Comparison of ENCODE assay signal across 21 cellular contexts in genomic region chr18:6146309-6146661, GRCh38.
DNase-seq lines count a peak whose midpoint lies in the region; ATAC-seq, FAIRE-seq and TF ChIP-seq lines count a peak whose summit lies in the region.
"Had no signal": no experiment of that assay in that cellular context is flagged by ENCODE, and none has a peak within 500 bp of the region (broad histone marks: within the 10 kb centered on the region; RNA-seq: fewer than 3 reads in every experiment).

No MANE protein-coding gene starts in this region.

- 0 out of 2 replicates have a peak overlapping the region, but pooled peaks have one; percentile 50 for H2AFZ ChIP-seq in H1 (ENCODE audit: low read length)
- no peak overlapping the region for H2AFZ ChIP-seq in neuronal stem cell (ENCODE audit: low read length)

- H3K27me3 ChIP-seq in right cardiac atrium (ENCODE audit: control insufficient read depth, insufficient read depth) (no peaks in the 10 kb centered on the region), left ventricle myocardium inferior (ENCODE audit: low read depth) (no peaks in the 10 kb centered on the region), H1 (replicated peaks in 1 of 4; ENCODE audit: control insufficient read depth in 3 of 4, extremely low read depth in 1 of 4, insufficient read depth in 3 of 4, low read length in 3 of 4) (no peaks in the 10 kb centered on the region), neuronal stem cell (ENCODE audit: control insufficient read depth in 3 of 3, insufficient read depth in 3 of 3, low read depth in 1 of 3, low read length in 3 of 3) (no peaks in the 10 kb centered on the region)
- H3K27me3 ChIP-seq: BLaER1 had no signal

- H2AK5ac ChIP-seq in H1 (ENCODE audit: low read depth, low read length) (no peak overlapping the region), neuronal stem cell (ENCODE audit: low read depth, low read length) (peak overlapping the region; percentile 33)

- H4K8ac ChIP-seq in H1 (ENCODE audit: extremely low read depth, insufficient read depth, low read length) (peak overlapping the region; percentile 4; the same call in 1 of the 2 replicates), neuronal stem cell (ENCODE audit: low read depth, low read length) (no peak overlapping the region)

- H3K4me2 ChIP-seq in H1 (ENCODE audit: insufficient read depth in 1 of 2, low read depth in 2 of 2, low read length in 2 of 2) = no peak overlapping the region
- H3K4me2 ChIP-seq in neuronal stem cell (ENCODE audit: insufficient read depth, low read length, poor library complexity, severe bottlenecking) = no peak overlapping the region
- H3K4me2 ChIP-seq: BLaER1 had no signal

- no peak overlapping the region for H2BK5ac ChIP-seq in H1 (ENCODE audit: low read depth, low read length)
- H2BK5ac ChIP-seq in neuronal stem cell (ENCODE audit: low read length) = no peak overlapping the region

- H3K14ac ChIP-seq in H1 (ENCODE audit: insufficient read length) (no peak overlapping the region), neuronal stem cell (ENCODE audit: low read length) (no peak overlapping the region)

- POLR2A ChIA-PET in H1 (lab: Charles Lee; ENCODE audit: partially characterized antibody) = no interaction called here

- H3K4ac ChIP-seq in H1 (replicated peaks; ENCODE audit: insufficient read length, low read depth, low read length) (no peak overlapping the region), neuronal stem cell (ENCODE audit: low read length) (no peak overlapping the region)

- H3K56ac ChIP-seq in H1 (replicated peaks; ENCODE audit: insufficient read length, low read depth, low read length) = no peak overlapping the region

- no peak overlapping the region for H2BK120ac ChIP-seq in H1 (replicated peaks; ENCODE audit: low read depth, low read length)
- peak overlapping the region; percentile 54 for H2BK120ac ChIP-seq in neuronal stem cell (ENCODE audit: low read depth, low read length)

- ATAC-seq in right cardiac atrium = peak; percentile 36 to 49
- ATAC-seq: CD8-positive, alpha-beta T cell had no signal

- H3K36me3 ChIP-seq in left ventricle myocardium inferior (no peaks in the 10 kb centered on the region), H1 (ENCODE audit: control insufficient read depth in 2 of 4, insufficient read depth in 4 of 4, low read length in 3 of 4) (no peaks in the 10 kb centered on the region), neuronal stem cell (replicated peaks in 1 of 2; ENCODE audit: control insufficient read depth in 2 of 2, insufficient read depth in 2 of 2, low read length in 2 of 2) (no peaks in the 10 kb centered on the region)
- H3K36me3 ChIP-seq: HAP-1 had no signal

- no peak overlapping the region for H4K5ac ChIP-seq in H1 (ENCODE audit: insufficient read length, low read depth, low read length)

- no peaks in the 10 kb centered on the region for H4K20me1 ChIP-seq in H1 (replicated peaks in 1 of 2; ENCODE audit: control insufficient read depth in 1 of 2, insufficient read depth in 2 of 2, low read length in 2 of 2)
- H4K20me1 ChIP-seq: BLaER1 had no signal

- H3K23ac ChIP-seq in H1 (ENCODE audit: insufficient read length) = no peak overlapping the region
- peak overlapping the region; percentile 20 for H3K23ac ChIP-seq in neuronal stem cell (ENCODE audit: low read depth, low read length, poor library complexity)

- H3K79me2 ChIP-seq in H1 (ENCODE audit: control insufficient read depth in 1 of 2, insufficient read depth in 2 of 2, low read length in 2 of 2) = no peaks in the 10 kb centered on the region

- H2BK12ac ChIP-seq in H1 (ENCODE audit: low read depth, low read length) (no peak overlapping the region), neuronal stem cell (ENCODE audit: low read length) (no peak overlapping the region)

- H3K79me1 ChIP-seq in H1 (ENCODE audit: low read depth, low read length) (no peaks in the 10 kb centered on the region), neuronal stem cell (ENCODE audit: low read depth, low read length) (no peaks in the 10 kb centered on the region)

- DNase-seq in NCI-H2029 treated with DMSO at 0.1 percent for 48 hours (lab: John Stamatoyannopoulos, UW) (peak; percentile 42), NCI-H2029 (lab: John Stamatoyannopoulos, UW) (no peak), right cardiac atrium (no peak), left ventricle myocardium inferior (no peak), H1 (ENCODE audit: low read depth in 1 of 2, low spot score in 2 of 2) (no peak), neuronal stem cell (ENCODE audit: low spot score) (no peak), coronary artery (ENCODE audit: low spot score) (no peak), NCI-H345 treated with DMSO at 0.1 percent for 48 hours (lab: John Stamatoyannopoulos, UW; ENCODE audit: unreplicated experiment) (no peak)
- DNase-seq: Caco-2; CD4-positive, CD25-positive, alpha-beta regulatory T cell; CD8-positive, alpha-beta T cell; DMS153; DND-41; HFFc6 had no signal

- H3K9me3 ChIP-seq in right cardiac atrium (ENCODE audit: control insufficient read depth, low read length) (no peaks in the 10 kb centered on the region), left ventricle myocardium inferior (replicated peaks) (no peaks in the 10 kb centered on the region), H1 (ENCODE audit: insufficient read depth in 2 of 2, low read depth in 1 of 2, low read length in 1 of 2) (no peaks in the 10 kb centered on the region), neuronal stem cell (replicated peaks in 1 of 2; ENCODE audit: control insufficient read depth in 2 of 2, insufficient read depth in 1 of 2, low read depth in 1 of 2, low read length in 2 of 2) (no peaks in the 10 kb centered on the region)
- H3K9me3 ChIP-seq: BLaER1, Caco-2, HAP-1 had no signal

- CTCF ChIA-PET in H1 (lab: Charles Lee; ENCODE audit: partially characterized antibody) = no interaction called here

- H3K4me1 ChIP-seq in right cardiac atrium (ENCODE audit: control insufficient read depth, insufficient read depth, low read length) (no peaks in the 10 kb centered on the region), left ventricle myocardium inferior (no peaks in the 10 kb centered on the region), H1 (replicated peaks in 1 of 4; ENCODE audit: control insufficient read depth in 3 of 4, insufficient read depth in 4 of 4, low read length in 3 of 4) (peaks cover 0 to 4% (median 0%) of the 10 kb centered on the region in 4 experiments; a peak in 1 of 7 replicates), neuronal stem cell (ENCODE audit: control insufficient read depth in 2 of 2, insufficient read depth in 1 of 2, low read depth in 1 of 2, low read length in 2 of 2) (no peaks in the 10 kb centered on the region)
- H3K4me1 ChIP-seq: BLaER1, Caco-2, HAP-1 had no signal

- no peak for TF ChIP-seq CTCF in left ventricle myocardium inferior (IDR thresholded peaks at IDR 0.05; ENCODE audit: borderline replicate concordance)
- no peak for TF ChIP-seq CTCF in H1 (IDR thresholded peaks at IDR 0.05; ENCODE audit: control extremely low read depth in 1 of 3, insufficient read depth in 1 of 3, low read depth in 1 of 3, low read length in 3 of 3)
- no peak for TF ChIP-seq CTCF in coronary artery (IDR thresholded peaks at IDR 0.05)

- TF ChIP-seq POLR2A in H1 (IDR thresholded peaks at IDR 0.05; ENCODE audit: control extremely low read depth in 1 of 2, low read depth in 2 of 2, low read length in 2 of 2) = no peak

- H4K91ac ChIP-seq in H1 (replicated peaks; ENCODE audit: insufficient read length, low read length) (no peak overlapping the region), neuronal stem cell (ENCODE audit: low read depth, low read length, poor library complexity) (no peak overlapping the region)

- H3K18ac ChIP-seq in H1 (ENCODE audit: extremely low read depth, low read length) (no peak overlapping the region), neuronal stem cell (ENCODE audit: low read length) (no peak overlapping the region)

- no peak overlapping the region for H2BK15ac ChIP-seq in H1 (ENCODE audit: low read length)
- peak overlapping the region; percentile 47 for H2BK15ac ChIP-seq in neuronal stem cell (ENCODE audit: low read length)

- H3K4me3 ChIP-seq in right cardiac atrium (ENCODE audit: low read length) (no peak overlapping the region), left ventricle myocardium inferior (no peak overlapping the region), H1 (ENCODE audit: extremely low read depth in 1 of 4, insufficient read depth in 2 of 4, low read depth in 3 of 4, low read length in 4 of 4) (no peak overlapping the region), neuronal stem cell (ENCODE audit: low read length in 2 of 2) (no peak overlapping the region), coronary artery (no peak overlapping the region)
- H3K4me3 ChIP-seq: BLaER1, HAP-1 had no signal

- FAIRE-seq in H1 (lab: Jason Lieb, UNC) = no peak
- FAIRE-seq: A204.1, G401.6, GM12892 had no signal

- no peak overlapping the region for H2BK20ac ChIP-seq in H1 (ENCODE audit: low read length)

- no peaks in the 10 kb centered on the region for H3K23me2 ChIP-seq in H1 (ENCODE audit: low read depth, low read length)

- TF ChIP-seq EP300 in H1 (IDR thresholded peaks at IDR 0.05; ENCODE audit: borderline replicate concordance in 1 of 2, low read depth in 2 of 2, low read length in 2 of 2) = no peak

- intact Hi-C loops in right cardiac atrium (cut with DNase I) = no loop called here
- intact Hi-C loops in left ventricle myocardium inferior (cut with micrococcal nuclease) = no loop called here

- TF ChIP-seq RAD21 in H1 (IDR thresholded peaks at IDR 0.05 in 1 of 2, conservative IDR thresholded peaks at IDR 0.05 in 1 of 2; ENCODE audit: low read depth in 2 of 2, low read length in 2 of 2) = no peak

- H3K27ac ChIP-seq in right cardiac atrium (ENCODE audit: low read length) (peak overlapping the region; percentile 19), left ventricle myocardium inferior (replicated peaks) (no peak overlapping the region), H1 (ENCODE audit: low read depth, low read length) (no peak overlapping the region), neuronal stem cell (replicated peaks; ENCODE audit: low read length) (no peak overlapping the region), coronary artery (no peak overlapping the region)
- H3K27ac ChIP-seq: 22Rv1, BLaER1, C4-2B had no signal

- H3K9ac ChIP-seq in H1 (replicated peaks in 1 of 4; ENCODE audit: extremely low read depth in 1 of 4, low read depth in 3 of 4, low read length in 3 of 4) (no peak overlapping the region), neuronal stem cell (ENCODE audit: low read depth, low read length, poor library complexity) (peak overlapping the region; percentile 40)
- H3K9ac ChIP-seq: BLaER1 had no signal

- 77% methylated on average over 16 of the region's 16 CpGs for WGBS in right cardiac atrium
- WGBS in H1 (ENCODE audit: extremely low coverage in 1 of 2, insufficient coverage in 1 of 2, insufficient read length in 1 of 2, insufficient replicate concordance in 2 of 2, low coverage in 1 of 2, low lambda C conversion rate in 2 of 2, missing lambda C conversion rate in 1 of 2), 2 experiments = 82% methylated on average over 16 of the region's 16 CpGs; no CpG with 5 or more reads in 1 of the 2 experiments
- no CpG with 5 or more reads among the region's 16 CpGs for WGBS in neuronal stem cell (ENCODE audit: extremely low coverage in 2 of 2, insufficient read length in 2 of 2, insufficient replicate concordance in 1 of 2), 2 donors

TF ChIP-seq in H1, 55 proteins besides CTCF, POLR2A, EP300 and RAD21:
- TF ChIP-seq SAP30 (IDR thresholded peaks at IDR 0.05; ENCODE audit: insufficient read depth, insufficient replicate concordance, low read length) (no peak), TEAD4 (IDR thresholded peaks at IDR 0.05; ENCODE audit: low read depth, low read length) (no peak)
